ENCODE assay signal across 1 cellular context in genomic region chr5:131659290-131659689, GRCh38.
TF ChIP-seq lines count a peak whose summit lies in the region.

No MANE protein-coding gene starts in this region.

TF ChIP-seq in K562, 482 proteins besides CTCF, POLR2A, EP300 and RAD21:
- TF ChIP-seq FOXK1 (CRISPR knock-in tag; IDR thresholded peaks at IDR 0.05; ENCODE audit: borderline replicate concordance) (no peak), CXXC5 (CRISPR knock-in tag; IDR thresholded peaks at IDR 0.05) (0 out of 2 replicates have a peak, but pooled peaks have one; percentile 2)
